ENCODE assay signal across 10 cellular contexts in genomic region chr15:90058308-90058707, GRCh38. TPM values are rescaled to one million over a fixed set of nuclear protein-coding genes. Genes with fewer than 3 reads are reported as not detected.
DNase-seq lines count a peak whose midpoint lies in the region; ATAC-seq, FAIRE-seq and TF ChIP-seq lines count a peak whose summit lies in the region.
"Had no signal": no experiment of that assay in that cellular context is flagged by ENCODE, and none has a peak within 500 bp of the region (broad histone marks: within the 10 kb centered on the region; RNA-seq: fewer than 3 reads in every experiment).

No MANE protein-coding gene starts in this region.

- H3K9me3 Mint-ChIP-seq in activated T-helper 2 cell treated with anti-CD3 and anti-CD28 coated beads, Interferon-gamma antibody, Interleukin-2, Interleukin-4, amounts not matched to agents 10 μg/mL and 5 μg/mL and 100 μg/mL, durations not matched to agents 14 hours and 24 hours and 36 hours, result no peaks in the 10 kb centered on the region
- H3K9me3 Mint-ChIP-seq in endodermal cell, result no peaks in the 10 kb centered on the region

- no peak overlapping the region for H3K4me2 ChIP-seq in A549

- TF ChIP-seq EP300 in A549 (IDR thresholded peaks at IDR 0.05), result no peak

- H3K27ac ChIP-seq in A549 (no peak overlapping the region), endodermal cell (ENCODE audit: low read depth, low read length) (no peak overlapping the region)

- 90% methylated on average over 4 of the region's 4 CpGs for WGBS in A549 (ENCODE audit: missing lambda C conversion rate)
- 85 to 89% methylated on average over 3 to 4 of the region's 4 CpGs for WGBS in endodermal cell (ENCODE audit: insufficient coverage in 1 of 2, insufficient read length in 1 of 2), 2 experiments

- ATAC-seq in A549, result no peak
- ATAC-seq in HG03175 (IDR thresholded peaks at IDR 0.05; ENCODE audit: unreplicated experiment), result peak; percentile 42
- ATAC-seq in esophagus mucosa, result no peak
- no peak for ATAC-seq in GM19324 (IDR thresholded peaks at IDR 0.05; ENCODE audit: low FRiP score, unreplicated experiment)
- ATAC-seq: Panc1 had no signal

- no peak overlapping the region for H3K9ac ChIP-seq in endodermal cell (ENCODE audit: extremely low read depth, low read length, poor library complexity, severe bottlenecking)

- no peaks in the 10 kb centered on the region for H3K36me3 ChIP-seq in endodermal cell (ENCODE audit: control insufficient read depth, insufficient read depth, low read length)

- TF ChIP-seq CTCF in A549 (IDR thresholded peaks at IDR 0.05), result no peak
- no peak for TF ChIP-seq CTCF in endodermal cell (conservative IDR thresholded peaks at IDR 0.05)

- CTCF ChIA-PET in A549 (lab: Yijun Ruan, JAX), result no interaction called here

- 0 out of 2 replicates have a peak, but pooled peaks have one; percentile 7 for TF ChIP-seq POLR2A in A549 (IDR thresholded peaks at IDR 0.05; ENCODE audit: low read length)
- TF ChIP-seq POLR2A in GM18526 (IDR thresholded peaks at IDR 0.05; ENCODE audit: extremely low read depth, insufficient read length), result peak; percentile 15

- POLR2A ChIA-PET in A549 (lab: Yijun Ruan, JAX), result no interaction called here

- H3K4me3 ChIP-seq in A549 (no peak overlapping the region), endodermal cell (ENCODE audit: low read length) (no peak overlapping the region)
- H3K4me3 ChIP-seq: coronary artery had no signal

- H3K27me3 Mint-ChIP-seq in activated T-helper 2 cell treated with anti-CD3 and anti-CD28 coated beads, Interferon-gamma antibody, Interleukin-2, Interleukin-4, amounts not matched to agents 10 μg/mL and 5 μg/mL and 100 μg/mL, durations not matched to agents 14 hours and 24 hours and 36 hours (ENCODE audit: low read depth), result no peaks in the 10 kb centered on the region
- H3K27me3 Mint-ChIP-seq in endodermal cell (ENCODE audit: insufficient read depth), result no peaks in the 10 kb centered on the region

- H3K4me1 ChIP-seq in A549, result peaks cover 9% of the 10 kb centered on the region
- peaks cover 16% of the 10 kb centered on the region for H3K4me1 ChIP-seq in endodermal cell (ENCODE audit: control insufficient read depth, insufficient read depth, low read length)

- DNase-seq in A549 (ENCODE audit: low read depth in 1 of 2, low spot score in 1 of 2) (no peak), kidney tubule cell (ENCODE audit: low spot score) (no peak), endodermal cell (no peak)
- no peak for DNase-seq in activated T-helper 2 cell treated with anti-CD3 and anti-CD28 coated beads, Interferon-gamma antibody, Interleukin-2, Interleukin-4, amounts not matched to agents 10 μg/mL and 5 μg/mL and 100 μg/mL, durations not matched to agents 14 hours and 24 hours and 36 hours (ENCODE audit: low spot score)

- no peak for TF ChIP-seq RAD21 in A549 (conservative IDR thresholded peaks at IDR 0.05 in 1 of 2, IDR thresholded peaks at IDR 0.05 in 1 of 2)

- intact Hi-C loops in activated T-helper 2 cell treated with anti-CD3 and anti-CD28 coated beads, Interferon-gamma antibody, Interleukin-2, Interleukin-4, amounts not matched to agents 10 μg/mL and 5 μg/mL and 100 μg/mL, durations not matched to agents 14 hours and 24 hours and 36 hours (cut with micrococcal nuclease), result loop anchor here (2.0 kb wide), 2 partner anchors 38 to 52 kb away; no protein-coding TSS in a partner anchor

- H3K4me3 Mint-ChIP-seq in activated T-helper 2 cell treated with anti-CD3 and anti-CD28 coated beads, Interferon-gamma antibody, Interleukin-2, Interleukin-4, amounts not matched to agents 10 μg/mL and 5 μg/mL and 100 μg/mL, durations not matched to agents 14 hours and 24 hours and 36 hours (ENCODE audit: low read depth), result no peak overlapping the region
- H3K4me3 Mint-ChIP-seq in endodermal cell, result no peak overlapping the region

- peak overlapping the region; percentile 69 for H3K27ac Mint-ChIP-seq in activated T-helper 2 cell treated with anti-CD3 and anti-CD28 coated beads, Interferon-gamma antibody, Interleukin-2, Interleukin-4, amounts not matched to agents 10 μg/mL and 5 μg/mL and 100 μg/mL, durations not matched to agents 14 hours and 24 hours and 36 hours
- no peak overlapping the region for H3K27ac Mint-ChIP-seq in endodermal cell

- FAIRE-seq in A549 (lab: Jason Lieb, UNC), result no peak

- peaks cover 42% of the 10 kb centered on the region for H3K4me1 Mint-ChIP-seq in activated T-helper 2 cell treated with anti-CD3 and anti-CD28 coated beads, Interferon-gamma antibody, Interleukin-2, Interleukin-4, amounts not matched to agents 10 μg/mL and 5 μg/mL and 100 μg/mL, durations not matched to agents 14 hours and 24 hours and 36 hours (ENCODE audit: low read depth)
- H3K4me1 Mint-ChIP-seq in endodermal cell, result peaks cover 34% of the 10 kb centered on the region

- no peaks in the 10 kb centered on the region for H3K27me3 ChIP-seq in endodermal cell (ENCODE audit: control insufficient read depth, insufficient read depth, low read length, poor library complexity, severe bottlenecking)

- no peaks in the 10 kb centered on the region for H3K36me3 Mint-ChIP-seq in activated T-helper 2 cell treated with anti-CD3 and anti-CD28 coated beads, Interferon-gamma antibody, Interleukin-2, Interleukin-4, amounts not matched to agents 10 μg/mL and 5 μg/mL and 100 μg/mL, durations not matched to agents 14 hours and 24 hours and 36 hours (ENCODE audit: low read depth)
- no peaks in the 10 kb centered on the region for H3K36me3 Mint-ChIP-seq in endodermal cell (ENCODE audit: low read depth)

- H3K9me3 ChIP-seq in A549 (no peaks in the 10 kb centered on the region), endodermal cell (ENCODE audit: control insufficient read depth, low read length) (no peaks in the 10 kb centered on the region)

TF ChIP-seq in A549, 52 proteins besides CTCF, POLR2A, EP300 and RAD21:
- TF ChIP-seq RCOR1 (IDR thresholded peaks at IDR 0.05; ENCODE audit: low read depth, low read length) (no peak), ESRRA (IDR thresholded peaks at IDR 0.05; ENCODE audit: borderline replicate concordance, low read length) (no peak), CBX8 (IDR thresholded peaks at IDR 0.05) (no peak), RARB (CRISPR knock-in tag; IDR thresholded peaks at IDR 0.05) (no peak), CBX2 (IDR thresholded peaks at IDR 0.05; ENCODE audit: borderline replicate concordance, low read depth) (no peak), JUNB (IDR thresholded peaks at IDR 0.05) (no peak), MAZ (IDR thresholded peaks at IDR 0.05; ENCODE audit: borderline replicate concordance, low read depth, low read length) (no peak), FOXS1 (CRISPR knock-in tag; IDR thresholded peaks at IDR 0.05) (no peak), RFX5 (IDR thresholded peaks at IDR 0.05) (no peak), HES2 (IDR thresholded peaks at IDR 0.05) (no peak), ZNF302 (CRISPR knock-in tag; IDR thresholded peaks at IDR 0.05) (no peak), JUN (IDR thresholded peaks at IDR 0.05) (no peak), TP53 (CRISPR knock-in tag; IDR thresholded peaks at IDR 0.05) (no peak), NPAS2 (CRISPR knock-in tag; IDR thresholded peaks at IDR 0.05; ENCODE audit: borderline replicate concordance) (no peak), NR3C1 (IDR thresholded peaks at IDR 0.05) (no peak), POLR2AphosphoS2 (conservative IDR thresholded peaks at IDR 0.05; ENCODE audit: low read length) (no peak), ATOH8 (CRISPR knock-in tag; IDR thresholded peaks at IDR 0.05; ENCODE audit: low read depth) (no peak)

RNA-seq across cellular contexts. Expression of gene IDH2, which starts 44.0 kb away (rescaled TPM):
- 31.8 and 37.7 TPM in 2 replicates for polyA plus RNA-seq in A549 (2011; rRNA removed)
- polyA plus RNA-seq in A549 (2012; cell fraction: cytosol; rRNA removed), result 32.9 and 45.4 TPM in 2 replicates
- polyA plus RNA-seq in A549 (2012; cell fraction: nucleus; rRNA removed), result 39.0 and 45.7 TPM in 2 replicates
- polyA plus RNA-seq in A549 (2017; fragmentation: RNase III; extraction: RNeasy Plus Mini Kit Qiagen cat#74134 plus additional on column Dnase treatment), result 29.9 to 32.8 TPM (median 32.2 TPM) in 3 replicates
- 55.3 and 58.2 TPM in 2 replicates for polyA minus RNA-seq in A549 (2011; rRNA and poly(A)+ RNA removed)
- 139 and 141 TPM in 2 replicates for total RNA-seq in activated T-helper 2 cell treated with anti-CD3 and anti-CD28 coated beads, Interferon-gamma antibody, Interleukin-2, Interleukin-4, amounts not matched to agents 10 μg/mL and 5 μg/mL and 100 μg/mL, durations not matched to agents 14 hours and 24 hours and 36 hours
- 114 TPM for total RNA-seq in esophagus mucosa
- 10 to 100 TPM; 27.0 to 50.8 TPM for total RNA-seq in endodermal cell
- 120 TPM for polyA plus RNA-seq in endodermal cell (2013, experiment 1 of 2)
- 116 TPM for polyA plus RNA-seq in endodermal cell (2013, experiment 2 of 2)

RNA-seq across cellular contexts. Expression of gene ZNF710, which starts 57.2 kb away (rescaled TPM):
- polyA plus RNA-seq in A549 (2011; rRNA removed) (2.6 and 5.0 TPM in 2 replicates), A549 (2017; fragmentation: RNase III; extraction: RNeasy Plus Mini Kit Qiagen cat#74134 plus additional on column Dnase treatment) (7.2 to 10.2 TPM (median 7.8 TPM) in 3 replicates)
- polyA plus RNA-seq in A549 (2012; cell fraction: cytosol; rRNA removed), result 4.3 and 6.4 TPM in 2 replicates
- polyA plus RNA-seq in A549 (2012; cell fraction: nucleus; rRNA removed), result 13.5 and 14.4 TPM in 2 replicates
- polyA minus RNA-seq in A549 (2011; rRNA and poly(A)+ RNA removed), result 3.7 and 8.3 TPM in 2 replicates
- total RNA-seq in activated T-helper 2 cell treated with anti-CD3 and anti-CD28 coated beads, Interferon-gamma antibody, Interleukin-2, Interleukin-4, amounts not matched to agents 10 μg/mL and 5 μg/mL and 100 μg/mL, durations not matched to agents 14 hours and 24 hours and 36 hours, result 31.4 and 34.2 TPM in 2 replicates
- total RNA-seq in esophagus mucosa (27.9 TPM), endodermal cell (10 to 100 TPM; 31.8 to 39.1 TPM)
- polyA plus RNA-seq in endodermal cell (2013, experiment 1 of 2), result 37.1 TPM
- polyA plus RNA-seq in endodermal cell (2013, experiment 2 of 2), result 33.8 TPM
